ENCODE assay signal across 25 cellular contexts in genomic region chr22:19349778-19350475, GRCh38.
"Had no signal": no experiment of that assay in that cellular context is flagged by ENCODE, and none has a peak within 500 bp of the region (broad histone marks: within the 10 kb centered on the region; RNA-seq: fewer than 3 reads in every experiment).

No MANE protein-coding gene starts in this region.

- H3K4me3 ChIP-seq: breast epithelium, coronary artery, heart left ventricle, mucosa of descending colon, ovary, psoas muscle, right atrium auricular region, spleen, thoracic aorta, upper lobe of right lung had no signal

- H3K9me3 Mint-ChIP-seq: activated CD4-positive, alpha-beta memory T cell treated with anti-CD3 and anti-CD28 coated beads, Interleukin-2, amount 10 ng/mL, durations not matched to agents 7 days and 5 days; activated naive CD8-positive, alpha-beta T cell treated with anti-CD3 and anti-CD28 coated beads, Interleukin-2, amount 10 ng/mL, durations not matched to agents 7 days and 5 days had no signal

- H3K4me1 Mint-ChIP-seq: activated CD4-positive, alpha-beta memory T cell treated with anti-CD3 and anti-CD28 coated beads, Interleukin-2, amount 10 ng/mL, durations not matched to agents 7 days and 5 days; activated naive CD8-positive, alpha-beta T cell treated with anti-CD3 and anti-CD28 coated beads, Interleukin-2, amount 10 ng/mL, durations not matched to agents 7 days and 5 days; endodermal cell had no signal

- ATAC-seq: heart left ventricle, left cardiac atrium, mucosa of descending colon, upper lobe of right lung had no signal

- H3K27ac ChIP-seq: breast epithelium, coronary artery, epithelial cell of prostate, heart left ventricle, neutrophil, ovary, psoas muscle, right atrium auricular region, spleen, thoracic aorta, upper lobe of right lung had no signal

- H3K27me3 ChIP-seq: breast epithelium, heart left ventricle, neutrophil, ovary, right atrium auricular region, spleen, upper lobe of right lung had no signal

- H3K27ac Mint-ChIP-seq: activated CD4-positive, alpha-beta memory T cell treated with anti-CD3 and anti-CD28 coated beads, Interleukin-2, amount 10 ng/mL, durations not matched to agents 7 days and 5 days; endodermal cell had no signal

- DNase-seq: activated CD4-positive, alpha-beta memory T cell treated with anti-CD3 and anti-CD28 coated beads, Interleukin-2, amount 10 ng/mL, durations not matched to agents 7 days and 5 days; activated CD4-positive, alpha-beta T cell treated with anti-CD3 and anti-CD28 coated beads for 48 hours; activated CD4-positive, CD25-positive, alpha-beta regulatory T cell; activated gamma-delta T cell treated with Interleukin-2 at 50 U/mL for 16 hours; activated naive CD8-positive, alpha-beta T cell treated with anti-CD3 and anti-CD28 coated beads, Interleukin-2, amount 10 ng/mL, durations not matched to agents 7 days and 5 days; activated T-cell treated with anti-CD3 and anti-CD28 coated beads for 4 hours; amniotic stem cell; endodermal cell; islet precursor cell; left cardiac atrium; mesenchymal stem cell; mucosa of descending colon; ovary; psoas muscle; spleen; stimulated activated CD4-positive, alpha-beta T cell treated with anti-CD3 and anti-CD28 coated beads, Interleukin-4, amount 100 ng/mL, for 1 hour; stimulated activated naive CD4-positive, alpha-beta T cell treated with Interleukin-2 at 50 U/mL for 16 hours; upper lobe of right lung had no signal

- H3K4me1 ChIP-seq: breast epithelium, heart left ventricle, psoas muscle, right atrium auricular region, spleen, upper lobe of right lung had no signal

- H3K9me3 ChIP-seq: breast epithelium, heart left ventricle, mucosa of descending colon, neutrophil, ovary, psoas muscle, right atrium auricular region, spleen, thoracic aorta, upper lobe of right lung had no signal

- H3K4me3 Mint-ChIP-seq: activated CD4-positive, alpha-beta memory T cell treated with anti-CD3 and anti-CD28 coated beads, Interleukin-2, amount 10 ng/mL, durations not matched to agents 7 days and 5 days; activated naive CD8-positive, alpha-beta T cell treated with anti-CD3 and anti-CD28 coated beads, Interleukin-2, amount 10 ng/mL, durations not matched to agents 7 days and 5 days; endodermal cell had no signal

- H3K27me3 Mint-ChIP-seq: activated CD4-positive, alpha-beta memory T cell treated with anti-CD3 and anti-CD28 coated beads, Interleukin-2, amount 10 ng/mL, durations not matched to agents 7 days and 5 days; activated naive CD8-positive, alpha-beta T cell treated with anti-CD3 and anti-CD28 coated beads, Interleukin-2, amount 10 ng/mL, durations not matched to agents 7 days and 5 days had no signal
